37 cellular contexts compared by ENCODE assay signal in genomic region chr6:104929348-104929747, GRCh38. TPM values are rescaled to one million over a fixed set of nuclear protein-coding genes. Genes with fewer than 3 reads are reported as not detected.
"Had no signal": no experiment of that assay in that cellular context is flagged by ENCODE, and none has a peak within 500 bp of the region (broad histone marks: within the 10 kb centered on the region; RNA-seq: fewer than 3 reads in every experiment).

No MANE protein-coding gene starts in this region.

- H3K9me3 ChIP-seq: adrenal gland, ascending aorta, body of pancreas, breast epithelium had no signal

- DNase-seq: activated effector memory CD4-positive, alpha-beta T cell treated with anti-CD3 and anti-CD28 coated beads, Interleukin-2, amount 50 U/mL, for 16 hours; activated effector memory CD4-positive, alpha-beta T cell treated with Interleukin-2 at 50 U/mL for 16 hours; activated gamma-delta T cell; activated gamma-delta T cell treated with Interleukin-2 at 50 U/mL for 16 hours; activated naive CD4-positive, alpha-beta T cell; activated naive CD4-positive, alpha-beta T cell treated with anti-CD3 and anti-CD28 coated beads for 36 hours; activated naive CD4-positive, alpha-beta T cell treated with anti-CD3 and anti-CD28 coated beads, Interleukin-2, amount 10 ng/mL, durations not matched to agents 7 days and 5 days; activated naive CD4-positive, alpha-beta T cell treated with anti-CD3 and anti-CD28 coated beads, Interleukin-2, amount 50 U/mL, for 16 hours; activated naive CD4-positive, alpha-beta T cell treated with Interleukin-2 at 50 U/mL for 16 hours; activated naive CD8-positive, alpha-beta T cell treated with anti-CD3 and anti-CD28 coated beads for 36 hours; activated naive CD8-positive, alpha-beta T cell treated with anti-CD3 and anti-CD28 coated beads, Interleukin-2, amount 10 ng/mL, durations not matched to agents 7 days and 5 days; activated naive CD8-positive, alpha-beta T cell treated with anti-CD3 and anti-CD28 coated beads, Interleukin-2, amount 50 U/mL, for 24 hours; activated T-cell treated with anti-CD3 and anti-CD28 coated beads, Interleukin-2, amount 50 U/mL, for 24 hours; activated T-cell treated with anti-CD3 and anti-CD28 coated beads, Interleukin-2, amount 50 U/mL, for 4 hours; activated T-cell treated with anti-CD3 and anti-CD28 coated beads, Interleukin-2, amount 50 U/mL, for 48 hours; activated T-cell treated with anti-CD3 and anti-CD28 coated beads, Interleukin-2, amount 50 U/mL, for 72 hours; adrenal gland; amniotic stem cell; amygdala; anterior cingulate cortex; aorta; body of pancreas; caudate nucleus; central memory CD4-positive, alpha-beta T cell; cerebellar nuclear complex had no signal

- H3K4me3 ChIP-seq: adrenal gland, ascending aorta, body of pancreas, breast epithelium, cardiac muscle cell had no signal

- H3K4me1 ChIP-seq: adrenal gland, ascending aorta, body of pancreas, breast epithelium had no signal

- ATAC-seq: activated naive CD4-positive, alpha-beta T cell treated with anti-CD3 and anti-CD28 coated beads, Interleukin-2, amount 50 U/mL, for 72 hours; activated naive CD8-positive, alpha-beta T cell treated with anti-CD3 and anti-CD28 coated beads, Interleukin-2, amount 50 U/mL, for 24 hours; activated T-cell treated with anti-CD3 and anti-CD28 coated beads, Interleukin-2, amount 50 U/mL, for 4 hours; activated T-cell treated with anti-CD3 and anti-CD28 coated beads, Interleukin-2, amount 50 U/mL, for 72 hours; activated T-helper 17 cell treated with anti-CD3 and anti-CD28 coated beads, Interleukin-2, amount 50 U/mL, for 72 hours; body of pancreas had no signal

- H3K36me3 ChIP-seq: adrenal gland, ascending aorta, breast epithelium, cardiac muscle cell had no signal

- FAIRE-seq: astrocyte, bronchial epithelial cell, colon had no signal

- H3K27me3 ChIP-seq: ascending aorta, body of pancreas, breast epithelium, cardiac muscle cell had no signal

- H3K27ac ChIP-seq: adrenal gland, ascending aorta, body of pancreas, breast epithelium had no signal

RNA-seq across cellular contexts. Expression of gene LIN28B, which starts 27.6 kb away (rescaled TPM):
- total RNA-seq: activated naive CD4-positive, alpha-beta T cell treated with anti-CD3 and anti-CD28 coated beads for 36 hours; activated naive CD4-positive, alpha-beta T cell treated with anti-CD3 and anti-CD28 coated beads, Interleukin-2, amount 50 U/mL, for 72 hours; activated naive CD8-positive, alpha-beta T cell treated with anti-CD3 and anti-CD28 coated beads, Interleukin-2, amount 10 ng/mL, durations not matched to agents 7 days and 5 days; activated T-cell treated with anti-CD3 and anti-CD28 coated beads, Interleukin-2, amount 50 U/mL, for 72 hours; activated T-helper 1 cell treated with anti-CD3 and anti-CD28 coated beads, Interleukin-12 subunit alpha, Interleukin-12 subunit beta, Interleukin-2, Interleukin-4 antibody, amounts not matched to agents 30 ng/mL and 10 ng/mL and 1 ng/mL, durations not matched to agents 14 hours and 24 hours and 36 hours; activated T-helper 17 cell treated with anti-CD3 and anti-CD28 coated beads, Interleukin-2, amount 50 U/mL, for 72 hours; aorta; ascending aorta; body of pancreas; breast epithelium; bronchial epithelial cell; cardiac septum; chondrocyte had no signal
- polyA plus RNA-seq: adipose tissue, aorta had no signal
